8 cellular contexts compared by ENCODE assay signal in genomic region chr16:29081825-29082639, GRCh38.
DNase-seq lines count a peak whose midpoint lies in the region; ATAC-seq and TF ChIP-seq lines count a peak whose summit lies in the region.
"Not testable (repeated sequence)": the region's sequence is repeated elsewhere in the genome, so short reads cannot be mapped to it uniquely, and the experiment has no call there.

No MANE protein-coding gene starts in this region.

- H3F3A ChIP-seq in neural progenitor cell (ENCODE audit: low read depth), result not testable (repeated sequence)

- peak overlapping the region; percentile 57 for H3K4me2 ChIP-seq in neural progenitor cell

- not testable (repeated sequence) for H3K9me3 Mint-ChIP-seq in activated T-cell treated with anti-CD3 and anti-CD28 coated beads, Interleukin-2, amount 50 U/mL, for 72 hours; chondrocyte (ENCODE audit: low read depth); neural progenitor cell

- not testable (repeated sequence) for H3K4me1 Mint-ChIP-seq in activated T-cell treated with anti-CD3 and anti-CD28 coated beads, Interleukin-2, amount 50 U/mL, for 72 hours (ENCODE audit: low read depth); chondrocyte (ENCODE audit: low read depth); neural progenitor cell

- DNase-seq in AG10803 (ENCODE audit: low read depth) (peak; percentile 2), SW480 (ENCODE audit: low spot score) (peak; percentile 0), right cardiac atrium (peak; percentile 37 to 65 (median 53)), neural progenitor cell (ENCODE audit: low spot score) (peak; percentile 29)
- not testable (repeated sequence) for DNase-seq in HFF-Myc (ENCODE audit: extremely low read depth, low read depth); chondrocyte (ENCODE audit: low spot score)
- DNase-seq in activated T-cell treated with anti-CD3 and anti-CD28 coated beads, Interleukin-2, amount 50 U/mL, for 72 hours, result peak; percentile 32 to 39
- peak; percentile 19 for DNase-seq in stimulated activated CD8-positive, alpha-beta memory T cell treated with anti-CD3 and anti-CD28 coated beads, Interleukin-12 subunit alpha, Interleukin-12 subunit beta, amount 100 ng/mL, for 4 hours (ENCODE audit: low read depth)

- ATAC-seq in activated T-cell treated with anti-CD3 and anti-CD28 coated beads, Interleukin-2, amount 50 U/mL, for 72 hours (replicated peaks in 1 of 2), result peak; percentile 80 to 83
- peak; percentile 79 to 81 for ATAC-seq in right cardiac atrium

- H3K27ac Mint-ChIP-seq in activated T-cell treated with anti-CD3 and anti-CD28 coated beads, Interleukin-2, amount 50 U/mL, for 72 hours; neural progenitor cell: not testable (repeated sequence)
- peak overlapping the region; percentile 12 for H3K27ac Mint-ChIP-seq in chondrocyte (ENCODE audit: unreplicated experiment)

- TF ChIP-seq CTCF in AG10803 (conservative IDR thresholded peaks at IDR 0.05; ENCODE audit: low read length); HFF-Myc (IDR thresholded peaks at IDR 0.05; ENCODE audit: low read depth, low read length, missing control alignments); chondrocyte (IDR thresholded peaks at IDR 0.05); neural progenitor cell (IDR thresholded peaks at IDR 0.05): not testable (repeated sequence)

- H3K27ac ChIP-seq in right cardiac atrium (ENCODE audit: low read length), result peak overlapping the region; percentile 37
- not testable (repeated sequence) for H3K27ac ChIP-seq in neural progenitor cell

- H3K27me3 Mint-ChIP-seq in activated T-cell treated with anti-CD3 and anti-CD28 coated beads, Interleukin-2, amount 50 U/mL, for 72 hours (ENCODE audit: low read depth); chondrocyte (ENCODE audit: low read depth); neural progenitor cell (ENCODE audit: insufficient read depth, low read depth): not testable (repeated sequence)

- not testable (repeated sequence) for H3K36me3 ChIP-seq in neural progenitor cell

- not testable (repeated sequence) for H3K27me3 ChIP-seq in right cardiac atrium (ENCODE audit: control insufficient read depth, insufficient read depth)
- H3K27me3 ChIP-seq in neural progenitor cell, result peaks cover 45% of the 10 kb centered on the region

- H3K9me3 ChIP-seq in right cardiac atrium (ENCODE audit: control insufficient read depth, low read length); neural progenitor cell (ENCODE audit: low read depth): not testable (repeated sequence)

- WGBS in right cardiac atrium, result 6% methylated on average over 23 of the region's 74 CpGs

- intact Hi-C loops in right cardiac atrium (cut with DNase I), result not testable (repeated sequence)

- H3K36me3 Mint-ChIP-seq in activated T-cell treated with anti-CD3 and anti-CD28 coated beads, Interleukin-2, amount 50 U/mL, for 72 hours (ENCODE audit: insufficient read depth in 2 of 2); chondrocyte (ENCODE audit: low read depth); neural progenitor cell: not testable (repeated sequence)

- H2AFZ ChIP-seq in neural progenitor cell (replicated peaks), result not testable (repeated sequence)

- H3K4me1 ChIP-seq in right cardiac atrium (ENCODE audit: control insufficient read depth, insufficient read depth, low read length); neural progenitor cell: not testable (repeated sequence)

- H3K4me3 Mint-ChIP-seq in activated T-cell treated with anti-CD3 and anti-CD28 coated beads, Interleukin-2, amount 50 U/mL, for 72 hours, result peak overlapping the region; percentile 79
- peak overlapping the region; percentile 66 for H3K4me3 Mint-ChIP-seq in chondrocyte (ENCODE audit: unreplicated experiment)
- peak overlapping the region; percentile 85 for H3K4me3 Mint-ChIP-seq in neural progenitor cell

- H3K4me3 ChIP-seq in AG10803 (ENCODE audit: low read length) (peak overlapping the region; percentile 43), HFF-Myc (replicated peaks; ENCODE audit: low read depth, low read length) (peak overlapping the region; percentile 13; the same call in 1 of the 2 replicates), right cardiac atrium (ENCODE audit: low read length) (peak overlapping the region; percentile 42), neural progenitor cell (peak overlapping the region; percentile 39)

- not testable (repeated sequence) for H3K79me2 ChIP-seq in neural progenitor cell (ENCODE audit: low read depth)

- H3K9ac ChIP-seq in neural progenitor cell, result not testable (repeated sequence)

- not testable (repeated sequence) for H4K20me1 ChIP-seq in neural progenitor cell (ENCODE audit: low read depth)
